In genomic region chr4:119518915-119519410, GRCh38 we compare ENCODE assay signal across 21 cellular contexts.
"Had no signal": no experiment of that assay in that cellular context is flagged by ENCODE, and none has a peak within 500 bp of the region (broad histone marks: within the 10 kb centered on the region; RNA-seq: fewer than 3 reads in every experiment).

No MANE protein-coding gene starts in this region.

- H3K9me3 ChIP-seq: adrenal gland, pancreas, right lobe of liver, spleen, thyroid gland had no signal

- H3K27ac Mint-ChIP-seq: activated T-cell treated with anti-CD3 and anti-CD28 coated beads, Interleukin-2, amount 50 U/mL, for 72 hours; endodermal cell; stimulated activated memory B cell treated with anti-CD40 and anti-IgM and Interleukin-4, amounts not matched to agents 10 μg/mL and 1 μg/mL and 100 μg/mL, for 72 hours had no signal

- DNase-seq: activated CD4-positive, alpha-beta T cell treated with anti-CD3 and anti-CD28 coated beads for 1 hour; activated CD8-positive, alpha-beta memory T cell treated with anti-CD3 and anti-CD28 coated beads for 24 hours; activated CD8-positive, alpha-beta memory T cell treated with anti-CD3 and anti-CD28 coated beads, Interleukin-2, amount 50 U/mL, for 48 hours; activated gamma-delta T cell treated with Interleukin-2 at 50 U/mL for 16 hours; activated T-cell treated with anti-CD3 and anti-CD28 coated beads, Interleukin-2, amount 50 U/mL, for 72 hours; adrenal gland; endodermal cell; head of caudate nucleus; mesenchymal stem cell; naive thymus-derived CD4-positive, alpha-beta T cell; pancreas; right lobe of liver; spleen; stimulated activated CD4-positive, alpha-beta T cell treated with anti-CD3 and anti-CD28 coated beads, Interleukin-4, amount 100 ng/mL, for 4 hours; SW 1271; T-helper 2 cell; thyroid gland had no signal

- H3K4me3 ChIP-seq: adrenal gland, cardiac muscle cell, pancreas, right lobe of liver, spleen, thyroid gland had no signal

- H3K36me3 ChIP-seq: thyroid gland had no signal

- H3K9me3 Mint-ChIP-seq: activated naive CD4-positive, alpha-beta T cell treated with anti-CD3 and anti-CD28 coated beads, Interleukin-2, amount 50 U/mL, for 72 hours; activated T-cell treated with anti-CD3 and anti-CD28 coated beads, Interleukin-2, amount 50 U/mL, for 72 hours; endodermal cell; naive thymus-derived CD4-positive, alpha-beta T cell; stimulated activated memory B cell treated with anti-CD40 and anti-IgM and Interleukin-4, amounts not matched to agents 10 μg/mL and 1 μg/mL and 100 μg/mL, for 72 hours had no signal

- H3K4me1 ChIP-seq: pancreas, spleen, thyroid gland had no signal

- H3K27me3 Mint-ChIP-seq: naive thymus-derived CD4-positive, alpha-beta T cell; stimulated activated memory B cell treated with anti-CD40 and anti-IgM and Interleukin-4, amounts not matched to agents 10 μg/mL and 1 μg/mL and 100 μg/mL, for 72 hours had no signal

- ATAC-seq: activated naive CD4-positive, alpha-beta T cell treated with anti-CD3 and anti-CD28 coated beads, Interleukin-2, amount 50 U/mL, for 72 hours; activated T-cell treated with anti-CD3 and anti-CD28 coated beads, Interleukin-2, amount 50 U/mL, for 72 hours; naive thymus-derived CD4-positive, alpha-beta T cell; stimulated activated memory B cell treated with anti-CD40 and anti-IgM and Interleukin-4, amounts not matched to agents 10 μg/mL and 1 μg/mL and 100 μg/mL, for 72 hours had no signal

- H3K36me3 Mint-ChIP-seq: activated naive CD4-positive, alpha-beta T cell treated with anti-CD3 and anti-CD28 coated beads, Interleukin-2, amount 50 U/mL, for 72 hours had no signal

- H3K27me3 ChIP-seq: adrenal gland, cardiac muscle cell, pancreas, right lobe of liver, spleen, thyroid gland had no signal

- H3K4me1 Mint-ChIP-seq: endodermal cell; stimulated activated memory B cell treated with anti-CD40 and anti-IgM and Interleukin-4, amounts not matched to agents 10 μg/mL and 1 μg/mL and 100 μg/mL, for 72 hours had no signal

- H3K27ac ChIP-seq: cardiac muscle cell, VCaP had no signal

- H3K4me3 Mint-ChIP-seq: activated T-cell treated with anti-CD3 and anti-CD28 coated beads, Interleukin-2, amount 50 U/mL, for 72 hours; endodermal cell; naive thymus-derived CD4-positive, alpha-beta T cell; stimulated activated memory B cell treated with anti-CD40 and anti-IgM and Interleukin-4, amounts not matched to agents 10 μg/mL and 1 μg/mL and 100 μg/mL, for 72 hours had no signal
